In the genomic region with DNA sequence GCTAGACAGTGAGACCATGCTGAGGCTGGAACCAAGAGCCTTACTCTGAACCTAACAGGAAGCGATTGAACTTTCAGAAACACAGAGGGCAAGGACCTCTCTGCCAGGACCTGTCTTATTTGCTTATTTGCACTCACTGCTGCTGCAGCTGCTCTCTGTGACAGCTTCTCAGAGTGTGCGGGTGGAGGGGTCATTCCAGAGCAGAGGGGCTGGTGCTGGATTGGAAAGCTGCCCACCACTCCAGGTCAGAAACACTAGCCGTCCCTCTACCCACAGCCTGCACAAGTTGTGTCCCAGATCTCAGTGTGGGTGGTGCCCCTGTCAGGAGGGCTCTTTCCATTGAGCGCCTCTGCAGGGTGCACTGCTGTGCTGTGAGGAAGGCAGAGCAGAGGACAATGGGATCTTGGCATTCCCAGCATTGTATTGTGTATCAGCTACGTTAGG, we compare ENCODE assay signal across 8 cellular contexts.
DNase-seq lines count a peak whose midpoint lies in the region; ATAC-seq, FAIRE-seq and TF ChIP-seq lines count a peak whose summit lies in the region.

No MANE protein-coding gene starts in this region.

- no peaks in the 10 kb centered on the region for H3K9me3 ChIP-seq in BLaER1 treated with 17β-estradiol and CSF1 and Interleukin-3, amounts not matched to agents 10 nM and 100 nM (replicated peaks in 1 of 11)
- H3K9me3 ChIP-seq in H1 (ENCODE audit: insufficient read depth in 2 of 2, low read depth in 1 of 2, low read length in 1 of 2), result no peaks in the 10 kb centered on the region

- peaks cover 64 to 95% (median 75%) of the 10 kb centered on the region in 10 experiments for H3K4me1 ChIP-seq in BLaER1 treated with 17β-estradiol and CSF1 and Interleukin-3, amounts not matched to agents 10 nM and 100 nM
- peaks cover 17 to 46% (median 39%) of the 10 kb centered on the region in 4 experiments for H3K4me1 ChIP-seq in H1 (replicated peaks in 1 of 4; ENCODE audit: control insufficient read depth in 3 of 4, insufficient read depth in 4 of 4, low read length in 3 of 4)

- no peak overlapping the region for H4K91ac ChIP-seq in H1 (replicated peaks; ENCODE audit: insufficient read length, low read length)

- no peak for TF ChIP-seq EP300 in H1 (IDR thresholded peaks at IDR 0.05; ENCODE audit: borderline replicate concordance in 1 of 2, low read depth in 2 of 2, low read length in 2 of 2)

- H4K20me1 ChIP-seq in BLaER1 treated with 17β-estradiol and CSF1 and Interleukin-3, amounts not matched to agents 10 nM and 100 nM, result peaks cover 40 to 100% (median 85%) of the 10 kb centered on the region in 11 experiments; a peak in 20 of 22 replicates
- H4K20me1 ChIP-seq in H1 (replicated peaks in 1 of 2; ENCODE audit: control insufficient read depth in 1 of 2, insufficient read depth in 2 of 2, low read length in 2 of 2), result peaks cover 0 to 7% of the 10 kb centered on the region in 2 experiments

- no peaks in the 10 kb centered on the region for H3K27me3 ChIP-seq in BLaER1 treated with 17β-estradiol and CSF1 and Interleukin-3, amounts not matched to agents 10 nM and 100 nM
- H3K27me3 ChIP-seq in H1 (replicated peaks in 1 of 4; ENCODE audit: control insufficient read depth in 3 of 4, extremely low read depth in 1 of 4, insufficient read depth in 3 of 4, low read length in 3 of 4), result no peaks in the 10 kb centered on the region

- H3K4me3 ChIP-seq in BLaER1 treated with 17β-estradiol and CSF1 and Interleukin-3, amounts not matched to agents 10 nM and 100 nM, result no peak overlapping the region
- no peak overlapping the region; a peak in 1 of 8 replicates for H3K4me3 ChIP-seq in H1 (ENCODE audit: extremely low read depth in 1 of 4, insufficient read depth in 2 of 4, low read depth in 3 of 4, low read length in 4 of 4)

- no peak for FAIRE-seq in H1 (lab: Jason Lieb, UNC)

- H3K4ac ChIP-seq in H1 (replicated peaks; ENCODE audit: insufficient read length, low read depth, low read length), result no peak overlapping the region

- H3K9ac ChIP-seq in BLaER1 treated with 17β-estradiol and CSF1 and Interleukin-3, amounts not matched to agents 10 nM and 100 nM, result no peak overlapping the region
- H3K9ac ChIP-seq in H1 (replicated peaks in 1 of 4; ENCODE audit: extremely low read depth in 1 of 4, low read depth in 3 of 4, low read length in 3 of 4), result no peak overlapping the region

- DNase-seq in H1 (ENCODE audit: low read depth in 1 of 2, low spot score in 2 of 2), result no peak
- DNase-seq in DMS79 (lab: John Stamatoyannopoulos, UW), result no peak
- DNase-seq in NOMO-1 treated with dmso at 0.1 percent for 144 hours (lab: John Stamatoyannopoulos, UW; ENCODE audit: unreplicated experiment), result no peak
- DNase-seq in COLO829 (ENCODE audit: low spot score), result no peak
- no peak for DNase-seq in D341Med (ENCODE audit: low spot score)

- H3K4me2 ChIP-seq in BLaER1 treated with 17β-estradiol and CSF1 and Interleukin-3, amounts not matched to agents 10 nM and 100 nM, result peak overlapping the region in 10 of 11 experiments; percentile 3 to 75 (median 30); a peak in 14 of 22 replicates
- peak overlapping the region; percentile 46 to 52; a peak in 2 of 4 replicates for H3K4me2 ChIP-seq in H1 (ENCODE audit: insufficient read depth in 1 of 2, low read depth in 2 of 2, low read length in 2 of 2)

- no peak overlapping the region for H3K18ac ChIP-seq in H1 (ENCODE audit: extremely low read depth, low read length)

- H2AK5ac ChIP-seq in H1 (ENCODE audit: low read depth, low read length), result 0 out of 2 replicates have a peak overlapping the region, but pooled peaks have one; percentile 3

- TF ChIP-seq CTCF in H1 (IDR thresholded peaks at IDR 0.05; ENCODE audit: control extremely low read depth in 1 of 3, insufficient read depth in 1 of 3, low read depth in 1 of 3, low read length in 3 of 3), result no peak

- H3K23ac ChIP-seq in H1 (ENCODE audit: insufficient read length), result no peak overlapping the region

- H2BK15ac ChIP-seq in H1 (ENCODE audit: low read length), result peak overlapping the region; percentile 50; the same call in 1 of the 2 replicates

- H2BK5ac ChIP-seq in H1 (ENCODE audit: low read depth, low read length), result no peak overlapping the region

- H3K56ac ChIP-seq in H1 (replicated peaks; ENCODE audit: insufficient read length, low read depth, low read length), result no peak overlapping the region

- H3K27ac ChIP-seq in BLaER1 treated with 17β-estradiol and CSF1 and Interleukin-3, amounts not matched to agents 10 nM and 100 nM, result no peak overlapping the region; a peak in 2 of 22 replicates
- no peak overlapping the region for H3K27ac ChIP-seq in H1 (ENCODE audit: low read depth, low read length)

- H4K8ac ChIP-seq in H1 (ENCODE audit: extremely low read depth, insufficient read depth, low read length), result no peak overlapping the region

- WGBS in H1 (ENCODE audit: extremely low coverage in 1 of 2, insufficient coverage in 1 of 2, insufficient read length in 1 of 2, insufficient replicate concordance in 2 of 2, low coverage in 1 of 2, low lambda C conversion rate in 2 of 2, missing lambda C conversion rate in 1 of 2), 2 experiments, result 75% methylated on average over 5 of the region's 5 CpGs; no CpG with 5 or more reads in 1 of the 2 experiments

- H3K36me3 ChIP-seq in BLaER1 treated with 17β-estradiol and CSF1 and Interleukin-3, amounts not matched to agents 10 nM and 100 nM, result peaks cover 0 to 3% (median 0%) of the 10 kb centered on the region in 11 experiments; a peak in 1 of 22 replicates
- no peaks in the 10 kb centered on the region; a peak in 1 of 8 replicates for H3K36me3 ChIP-seq in H1 (ENCODE audit: control insufficient read depth in 2 of 4, insufficient read depth in 4 of 4, low read length in 3 of 4)

- no peak for TF ChIP-seq POLR2A in H1 (IDR thresholded peaks at IDR 0.05; ENCODE audit: control extremely low read depth in 1 of 2, low read depth in 2 of 2, low read length in 2 of 2)

- H2BK20ac ChIP-seq in H1 (ENCODE audit: low read length), result no peak overlapping the region

- H3K23me2 ChIP-seq in H1 (ENCODE audit: low read depth, low read length), result peaks cover 3% of the 10 kb centered on the region; the same call in 1 of the 2 replicates

- no peak overlapping the region for H4K5ac ChIP-seq in H1 (ENCODE audit: insufficient read length, low read depth, low read length)

- no peak for TF ChIP-seq RAD21 in H1 (IDR thresholded peaks at IDR 0.05 in 1 of 2, conservative IDR thresholded peaks at IDR 0.05 in 1 of 2; ENCODE audit: low read depth in 2 of 2, low read length in 2 of 2)

- H3K79me1 ChIP-seq in H1 (ENCODE audit: low read depth, low read length), result peaks cover 6% of the 10 kb centered on the region

- H3K14ac ChIP-seq in H1 (ENCODE audit: insufficient read length), result no peak overlapping the region

- CTCF ChIA-PET in H1 (lab: Charles Lee; ENCODE audit: partially characterized antibody), result interaction anchor here (2.0 kb wide), 1 partner anchor 83 kb away, joined by 5 read pairs; no protein-coding TSS in a partner anchor

- peaks cover 2 to 88% of the 10 kb centered on the region in 2 experiments; a peak in 3 of 4 replicates for H3K79me2 ChIP-seq in H1 (ENCODE audit: control insufficient read depth in 1 of 2, insufficient read depth in 2 of 2, low read length in 2 of 2)

- POLR2A ChIA-PET in H1 (lab: Charles Lee; ENCODE audit: partially characterized antibody), result no interaction called here

- no peak overlapping the region for H2BK12ac ChIP-seq in H1 (ENCODE audit: low read depth, low read length)

- H2AFZ ChIP-seq in H1 (ENCODE audit: low read length), result no peak overlapping the region

- ATAC-seq in GM19463 (IDR thresholded peaks at IDR 0.05; ENCODE audit: unreplicated experiment) (peak; percentile 91), HG03432 (IDR thresholded peaks at IDR 0.05; ENCODE audit: unreplicated experiment) (peak; percentile 92)

- no peak overlapping the region for H2BK120ac ChIP-seq in H1 (replicated peaks; ENCODE audit: low read depth, low read length)
